ENCODE assay signal across 9 cellular contexts in the genomic region with DNA sequence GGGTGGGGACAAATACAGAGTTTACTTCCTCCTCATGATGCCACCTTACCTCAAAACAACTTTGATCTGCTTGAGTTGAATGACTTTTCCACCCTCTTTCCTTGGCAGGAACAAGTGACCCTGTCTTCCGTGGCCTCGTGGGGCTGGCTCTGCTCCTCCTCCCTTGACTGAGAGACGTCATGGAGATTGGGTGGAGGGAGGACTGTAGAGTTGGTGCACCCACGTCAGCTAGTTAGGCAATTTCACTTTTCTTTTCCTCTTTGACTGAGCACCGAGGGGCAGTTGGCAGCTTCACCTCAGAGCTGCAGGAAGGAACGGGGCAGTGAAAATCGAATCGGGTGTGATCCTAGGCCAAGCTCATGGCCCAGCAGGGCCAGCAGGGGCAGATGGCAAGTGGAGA. TPM values are rescaled to one million over a fixed set of nuclear protein-coding genes. Genes with fewer than 3 reads are reported as not detected.
DNase-seq lines count a peak whose midpoint lies in the region; ATAC-seq and TF ChIP-seq lines count a peak whose summit lies in the region.
"Had no signal": no experiment of that assay in that cellular context is flagged by ENCODE, and none has a peak within 500 bp of the region (broad histone marks: within the 10 kb centered on the region; RNA-seq: fewer than 3 reads in every experiment).

A gene (plus strand): TSS at position 251 of the 400 bp plus-strand sequence. CDS start 109 bp downstream, at position 360.

- peaks cover 33% of the 10 kb centered on the region for H3K36me3 Mint-ChIP-seq in activated CD8-positive, alpha-beta memory T cell treated with anti-CD3 and anti-CD28 coated beads, Interleukin-2, amount 10 ng/mL, durations not matched to agents 7 days and 5 days

- H3K4me3 Mint-ChIP-seq in activated CD8-positive, alpha-beta memory T cell treated with anti-CD3 and anti-CD28 coated beads, Interleukin-2, amount 10 ng/mL, durations not matched to agents 7 days and 5 days, result peak within 1 kb of the TSS; percentile 92

- no peak within 1 kb of the TSS for H3K4me3 ChIP-seq in brain microvascular endothelial cell (ENCODE audit: low read depth, low read length)

- peak within 1 kb of the TSS; percentile 98 for H3K27ac Mint-ChIP-seq in activated CD8-positive, alpha-beta memory T cell treated with anti-CD3 and anti-CD28 coated beads, Interleukin-2, amount 10 ng/mL, durations not matched to agents 7 days and 5 days

- H3K36me3 ChIP-seq in brain microvascular endothelial cell (replicated peaks), result no peaks in the 10 kb centered on the region

- no peaks in the 10 kb centered on the region for H3K27me3 Mint-ChIP-seq in activated CD8-positive, alpha-beta memory T cell treated with anti-CD3 and anti-CD28 coated beads, Interleukin-2, amount 10 ng/mL, durations not matched to agents 7 days and 5 days

- CTCF ChIA-PET in activated CD8-positive, alpha-beta memory T cell treated with anti-CD3 and anti-CD28 coated beads, Interleukin-2, amount 10 ng/mL, durations not matched to agents 7 days and 5 days (lab: Charles Lee), result interaction anchor here (1.2 to 1.5 kb wide), 3 partner anchors 9 to 222 kb away, joined by 3 to 7 read pairs (median 3); no protein-coding TSS in a partner anchor

- ATAC-seq in GM19328 (IDR thresholded peaks at IDR 0.05; ENCODE audit: unreplicated experiment), result peak; percentile 77
- peak; percentile 82 for ATAC-seq in HG03354 (IDR thresholded peaks at IDR 0.05; ENCODE audit: poor library complexity, severe bottlenecking, unreplicated experiment)
- peak; percentile 88 for ATAC-seq in activated CD8-positive, alpha-beta memory T cell treated with anti-CD3 and anti-CD28 coated beads, Interleukin-2, amount 10 ng/mL, durations not matched to agents 7 days and 5 days

- peaks cover 4% of the 10 kb centered on the region for H3K9me3 Mint-ChIP-seq in activated CD8-positive, alpha-beta memory T cell treated with anti-CD3 and anti-CD28 coated beads, Interleukin-2, amount 10 ng/mL, durations not matched to agents 7 days and 5 days (ENCODE audit: low read depth)

- DNase-seq in activated CD8-positive, alpha-beta memory T cell treated with anti-CD3 and anti-CD28 coated beads, Interleukin-2, amount 10 ng/mL, durations not matched to agents 7 days and 5 days, result peak; percentile 93
- DNase-seq in inferior parietal cortex (ENCODE audit: extremely low spot score) (peak; percentile 3), COLO829 (ENCODE audit: low spot score) (no peak), brain microvascular endothelial cell (no peak), NCI-H1694 (lab: John Stamatoyannopoulos, UW) (no peak)
- peak; percentile 49 for DNase-seq in stimulated activated CD8-positive, alpha-beta memory T cell treated with anti-CD3 and anti-CD28 coated beads, Interleukin-4, amount 100 ng/mL, for 24 hours (ENCODE audit: low read depth)

- TF ChIP-seq CTCF in brain microvascular endothelial cell (IDR thresholded peaks at IDR 0.05; ENCODE audit: low read depth, low read length, missing control alignments), result no peak

- no peak within 1 kb of the TSS for H3K27ac ChIP-seq in brain microvascular endothelial cell

- no peaks in the 10 kb centered on the region for H3K27me3 ChIP-seq in brain microvascular endothelial cell (replicated peaks)

- in situ Hi-C loops in brain microvascular endothelial cell (cut with HindIII; ENCODE audit: low pct_ligation_motif_present, low sequenced_read_pairs), result no loop called here

- peaks cover 68% of the 10 kb centered on the region for H3K4me1 Mint-ChIP-seq in activated CD8-positive, alpha-beta memory T cell treated with anti-CD3 and anti-CD28 coated beads, Interleukin-2, amount 10 ng/mL, durations not matched to agents 7 days and 5 days

RNA-seq across cellular contexts. Expression of the gene that starts here (rescaled TPM):
- total RNA-seq in activated CD8-positive, alpha-beta memory T cell treated with anti-CD3 and anti-CD28 coated beads, Interleukin-2, amount 10 ng/mL, durations not matched to agents 7 days and 5 days, result 100 to 1,000 TPM; 132 to 142 TPM
- total RNA-seq: SK-MEL-5 had no signal

Comparison
In these comparisons a context has a peak if more than half of its experiments do, and no peak if none do; other contexts are left out.
1. DNase-seq: peak in activated CD8-positive, alpha-beta memory T cell treated with anti-CD3 and anti-CD28 coated beads, Interleukin-2, amount 10 ng/mL, durations not matched to agents 7 days and 5 days (single experiment), inferior parietal cortex (single experiment) and stimulated activated CD8-positive, alpha-beta memory T cell treated with anti-CD3 and anti-CD28 coated beads, Interleukin-4, amount 100 ng/mL, for 24 hours (single experiment); none in COLO829 (single experiment), brain microvascular endothelial cell (single experiment) and NCI-H1694 (single experiment).
2. Peak in every context shown above with its lines, with median percentiles within 50 percentile points of each other: ATAC-seq.